18 cellular contexts compared by ENCODE assay signal in genomic region chr16:23088018-23088417, GRCh38.
DNase-seq lines count a peak whose midpoint lies in the region; ATAC-seq and TF ChIP-seq lines count a peak whose summit lies in the region.
"Had no signal": no experiment of that assay in that cellular context is flagged by ENCODE, and none has a peak within 500 bp of the region (broad histone marks: within the 10 kb centered on the region; RNA-seq: fewer than 3 reads in every experiment).

No MANE protein-coding gene starts in this region.

- H3K27me3 Mint-ChIP-seq in H9 (ENCODE audit: low read depth): no peaks in the 10 kb centered on the region
- H3K27me3 Mint-ChIP-seq: B cell had no signal

- H3K9me3 ChIP-seq in H9 (ENCODE audit: control insufficient read depth, low read depth, low read length) (no peaks in the 10 kb centered on the region), heart left ventricle (no peaks in the 10 kb centered on the region), right atrium auricular region (no peaks in the 10 kb centered on the region), gastrocnemius medialis (no peaks in the 10 kb centered on the region), PC-9 (ENCODE audit: insufficient read depth, low read depth) (no peaks in the 10 kb centered on the region)

- no peak overlapping the region for H3K4me3 ChIP-seq in heart left ventricle
- no peak overlapping the region for H3K4me3 ChIP-seq in right atrium auricular region
- H3K4me3 ChIP-seq in gastrocnemius medialis: no peak overlapping the region
- no peak overlapping the region for H3K4me3 ChIP-seq in PC-9

- no peak for DNase-seq in H9
- DNase-seq in heart left ventricle: peak in 3 of 5 donors; percentile 33 to 65 (median 63)
- no peak for DNase-seq in right atrium auricular region (ENCODE audit: low spot score)
- DNase-seq in gastrocnemius medialis: no peak
- DNase-seq in activated effector memory CD4-positive, alpha-beta T cell treated with Interleukin-2 at 50 U/mL for 16 hours: no peak
- DNase-seq in PC-9: no peak
- DNase-seq: C1 segment of cervical spinal cord; CD8-positive, alpha-beta T cell; COR-L47; DMS153; DMS79 treated with DMSO at 0.1 percent for 48 hours; EL; HCEC 1CT; HFFc6 had no signal

- peaks cover 17 to 31% (median 25%) of the 10 kb centered on the region in 3 experiments; a peak in 6 of 7 replicates for H3K36me3 Mint-ChIP-seq in H9 (ENCODE audit: insufficient read depth in 1 of 3, low read depth in 3 of 3)

- no peak overlapping the region for H3K4ac ChIP-seq in H9 (ENCODE audit: low read depth, low read length)

- H3K27ac Mint-ChIP-seq in H9: peak overlapping the region in 2 of 3 experiments; percentile 9 to 29; a peak in 4 of 7 replicates
- H3K27ac Mint-ChIP-seq: B cell; CD8-positive, alpha-beta T cell; HFFc6 had no signal

- no peak overlapping the region for H2BK12ac ChIP-seq in H9 (ENCODE audit: insufficient read length, low read depth, low read length)

- intact Hi-C loops in heart left ventricle (cut with DNase I) (loop anchor here in 1 of 10 donors (5.0 kb wide), 1 partner anchor 59 kb away; the partner anchor contains the start of gene USP31), gastrocnemius medialis (cut with DNase I; ENCODE audit: low total_unique reads) (no loop called here), PC-9 (cut with micrococcal nuclease; ENCODE audit: unreplicated experiment) (no loop called here)

- H3K9me3 Mint-ChIP-seq in H9: no peaks in the 10 kb centered on the region
- H3K9me3 Mint-ChIP-seq: CD8-positive, alpha-beta T cell; HFFc6 had no signal

- H3K79me2 ChIP-seq in H9 (ENCODE audit: insufficient read depth, low read length): no peaks in the 10 kb centered on the region
- H3K79me2 ChIP-seq in PC-9 (ENCODE audit: low read depth): no peaks in the 10 kb centered on the region

- H3K18ac ChIP-seq in H9 (ENCODE audit: insufficient read length, low read depth, low read length): no peak overlapping the region

- ATAC-seq in heart left ventricle: peak; percentile 92 to 95 (median 94)
- peak; percentile 57 to 75 for ATAC-seq in gastrocnemius medialis
- no peak for ATAC-seq in HG02852 (IDR thresholded peaks at IDR 0.05; ENCODE audit: unreplicated experiment)
- ATAC-seq in HG03354 (IDR thresholded peaks at IDR 0.05; ENCODE audit: poor library complexity, severe bottlenecking, unreplicated experiment): no peak
- ATAC-seq: CD8-positive, alpha-beta T cell had no signal

- no peak overlapping the region for H4K91ac ChIP-seq in H9 (ENCODE audit: insufficient read length, low read depth, low read length)

- H3K79me1 ChIP-seq in H9 (ENCODE audit: insufficient read depth, low read depth, low read length, poor library complexity, severe bottlenecking): no peaks in the 10 kb centered on the region

- H3K14ac ChIP-seq in H9 (ENCODE audit: insufficient read depth, low read length): no peak overlapping the region

- no peak overlapping the region for H2BK15ac ChIP-seq in H9 (ENCODE audit: low read depth, low read length)

- H3K4me3 Mint-ChIP-seq in H9: no peak overlapping the region
- H3K4me3 Mint-ChIP-seq: B cell; CD8-positive, alpha-beta T cell; HFFc6 had no signal

- H3K56ac ChIP-seq in H9 (ENCODE audit: insufficient read length, low read depth, low read length): no peak overlapping the region

- no peaks in the 10 kb centered on the region for H4K20me1 ChIP-seq in H9 (ENCODE audit: control insufficient read depth, insufficient read depth, insufficient read length)
- no peaks in the 10 kb centered on the region for H4K20me1 ChIP-seq in PC-9 (ENCODE audit: insufficient read depth)

- TF ChIP-seq POLR2A in heart left ventricle (IDR thresholded peaks at IDR 0.05) (no peak), gastrocnemius medialis (IDR thresholded peaks at IDR 0.05) (no peak)

- CTCF ChIA-PET in PC-9 (lab: Charles Lee): no interaction called here

- POLR2A ChIA-PET in PC-9 (lab: Charles Lee; ENCODE audit: unreplicated experiment): interaction anchor here (0.7 kb wide), 1 partner anchor 1431 kb away, joined by 5 read pairs; no protein-coding TSS in a partner anchor

- H4K8ac ChIP-seq in H9 (replicated peaks; ENCODE audit: insufficient read length, low read depth, low read length): no peak overlapping the region

- no peak overlapping the region for H3T11ph ChIP-seq in H9 (ENCODE audit: low read length)

- H2AK5ac ChIP-seq in H9 (ENCODE audit: insufficient read length, low read length): no peak overlapping the region

- H3K4me2 ChIP-seq in H9 (ENCODE audit: insufficient read depth, insufficient read length, low read length) (no peak overlapping the region), PC-9 (no peak overlapping the region)

- no peak overlapping the region for H3K27ac ChIP-seq in H9 (ENCODE audit: insufficient read length, low read depth, low read length)
- peak overlapping the region in 6 of 12 donors; percentile 6 to 69 (median 50) for H3K27ac ChIP-seq in heart left ventricle
- H3K27ac ChIP-seq in right atrium auricular region: peak overlapping the region; percentile 17 to 28
- H3K27ac ChIP-seq in gastrocnemius medialis: peak overlapping the region in 3 of 4 donors; percentile 9 to 62 (median 12)
- no peak overlapping the region for H3K27ac ChIP-seq in PC-9
- H3K27ac ChIP-seq: HL-60 had no signal

- BruUV-seq in PC-9 (replicated peaks; lab: Mats Ljungman, UMichigan): no TSS peak

- 0 out of 2 replicates have a peak, but pooled peaks cover 3% of the 10 kb centered on the region for H3K4me1 ChIP-seq in H9 (ENCODE audit: insufficient read depth, low read length)
- H3K4me1 ChIP-seq in heart left ventricle: peaks cover 0 to 30% (median 5%) of the 10 kb centered on the region in 12 donors
- H3K4me1 ChIP-seq in right atrium auricular region: peaks cover 0 to 19% of the 10 kb centered on the region in 2 donors
- H3K4me1 ChIP-seq in gastrocnemius medialis: peaks cover 0 to 37% of the 10 kb centered on the region in 2 donors
- no peaks in the 10 kb centered on the region for H3K4me1 ChIP-seq in PC-9 (replicated peaks; ENCODE audit: insufficient read depth)

- H3K23ac ChIP-seq in H9 (ENCODE audit: insufficient read length, low read depth, low read length): no peak overlapping the region

- H3F3A ChIP-seq in PC-9 (ENCODE audit: insufficient read depth, low read depth): no peaks in the 10 kb centered on the region

- H2AFZ ChIP-seq in H9 (ENCODE audit: low read length) (no peak overlapping the region), PC-9 (no peak overlapping the region)

- H3K27me3 ChIP-seq in H9 (ENCODE audit: insufficient read depth, low read length) (no peaks in the 10 kb centered on the region), heart left ventricle (no peaks in the 10 kb centered on the region), right atrium auricular region (no peaks in the 10 kb centered on the region), gastrocnemius medialis (no peaks in the 10 kb centered on the region), PC-9 (ENCODE audit: insufficient read depth, low read depth) (no peaks in the 10 kb centered on the region)

- TF ChIP-seq CTCF in H9 (conservative IDR thresholded peaks at IDR 0.05) (no peak), heart left ventricle (IDR thresholded peaks at IDR 0.05) (no peak), right atrium auricular region (IDR thresholded peaks at IDR 0.05) (no peak), gastrocnemius medialis (IDR thresholded peaks at IDR 0.05 in 4 of 5, conservative IDR thresholded peaks at IDR 0.05 in 1 of 5) (no peak), PC-9 (conservative IDR thresholded peaks at IDR 0.05) (no peak)

- H3K36me3 ChIP-seq in heart left ventricle (peaks cover 0 to 70% (median 48%) of the 10 kb centered on the region in 9 donors), right atrium auricular region (peaks cover 51% of the 10 kb centered on the region), gastrocnemius medialis (peaks cover 0 to 28% of the 10 kb centered on the region in 2 donors), PC-9 (ENCODE audit: low read depth) (no peaks in the 10 kb centered on the region)

- H3K9me2 ChIP-seq in PC-9 (ENCODE audit: insufficient read depth): no peaks in the 10 kb centered on the region

- no CpG with 5 or more reads among the region's 4 CpGs for WGBS in H9 (ENCODE audit: extremely low coverage, insufficient read length, low lambda C conversion rate)
- WGBS in heart left ventricle, 4 donors: 50 to 66% (median 55%) methylated on average over 4 of the region's 4 CpGs

- H4K5ac ChIP-seq in H9 (ENCODE audit: insufficient read length, low read depth, low read length): no peak overlapping the region

- H2BK5ac ChIP-seq in H9 (ENCODE audit: insufficient read length, low read length): no peak overlapping the region

- H3K23me2 ChIP-seq in H9 (ENCODE audit: insufficient read length, low read depth, low read length, poor library complexity, severe bottlenecking): no peaks in the 10 kb centered on the region

- H3K9ac ChIP-seq in H9 (ENCODE audit: extremely low read depth, insufficient read length, low read length): no peak overlapping the region

- no peak overlapping the region for H2BK120ac ChIP-seq in H9 (ENCODE audit: low read depth, low read length, poor library complexity, severe bottlenecking)

- H3K4me1 Mint-ChIP-seq in H9: peaks cover 22 to 29% of the 10 kb centered on the region in 2 experiments
- H3K4me1 Mint-ChIP-seq: B cell had no signal

- in situ Hi-C loops in gastrocnemius medialis (cut with MboI; ENCODE audit: low sequenced_read_pairs in 4 of 4): no loop called here

- H2BK20ac ChIP-seq in H9 (ENCODE audit: low read depth, low read length, poor library complexity, severe bottlenecking): no peak overlapping the region

Comparison
In these comparisons a context has a peak if more than half of its experiments do, and no peak if none do; other contexts are left out.
1. DNase-seq: peak in heart left ventricle (3 of 5); none in H9 (single experiment), right atrium auricular region (single experiment), gastrocnemius medialis (0 of 2), activated effector memory CD4-positive, alpha-beta T cell treated with Interleukin-2 at 50 U/mL for 16 hours (single experiment) and PC-9 (0 of 2).
2. H3K27ac ChIP-seq: peak in right atrium auricular region (2 of 2) and gastrocnemius medialis (3 of 4); none in H9 (single experiment) and PC-9 (single experiment).
3. ATAC-seq: peak in heart left ventricle (4 of 4) and gastrocnemius medialis (2 of 2); none in HG02852 (single experiment) and HG03354 (single experiment).